Comparison of ENCODE assay signal across 6 cellular contexts in genomic region chr10:128375171-128375570, GRCh38.
"Had no signal": no experiment of that assay in that cellular context is flagged by ENCODE, and none has a peak within 500 bp of the region (broad histone marks: within the 10 kb centered on the region; RNA-seq: fewer than 3 reads in every experiment).

No MANE protein-coding gene starts in this region.

- H3K4me1 Mint-ChIP-seq: GM23338, H9 had no signal

- DNase-seq: H9, HCEC 1CT, IMR-90 had no signal

- H2AFZ ChIP-seq: GM23338 had no signal

- H3K9me3 Mint-ChIP-seq: GM23338, H9 had no signal

- H3K4me3 ChIP-seq: GM23338, K562 had no signal

- H3K27ac Mint-ChIP-seq: GM23338 had no signal

- H3K27ac ChIP-seq: HL-60 had no signal

- ATAC-seq: GM23338, K562 had no signal

- H3K4me2 ChIP-seq: GM23338 had no signal

- H3K4me3 Mint-ChIP-seq: GM23338, H9 had no signal
